11 cellular contexts compared by ENCODE assay signal in genomic region chr6:149071997-149072396, GRCh38.
"Had no signal": no experiment of that assay in that cellular context is flagged by ENCODE, and none has a peak within 500 bp of the region (broad histone marks: within the 10 kb centered on the region; RNA-seq: fewer than 3 reads in every experiment).

No MANE protein-coding gene starts in this region.

- H3K9ac ChIP-seq: KMS-11 had no signal

- H2AFZ ChIP-seq: GM23338 had no signal

- H3K9me3 Mint-ChIP-seq: GM23338, H9, HFFc6 had no signal

- H3K4me3 ChIP-seq: GM23338 had no signal

- H3K4me2 ChIP-seq: GM23338, KMS-11 had no signal

- H3K27me3 Mint-ChIP-seq: IgD-negative memory B cell had no signal

- H3K27ac Mint-ChIP-seq: GM23338, H9, HFFc6, IgD-negative memory B cell had no signal

- H3K4me1 Mint-ChIP-seq: GM23338, H9 had no signal

- H3K4me3 Mint-ChIP-seq: GM23338, H9, HFFc6, IgD-negative memory B cell had no signal

- H3K27ac ChIP-seq: HL-60, KMS-11 had no signal

- FAIRE-seq: H1, H54, HepG2 had no signal

- ATAC-seq: GM23338, HepG2 had no signal

- DNase-seq: H9, HCEC 1CT, HFFc6, KBM-7 had no signal
